ENCODE assay signal across 1 cellular context in the genomic region with DNA sequence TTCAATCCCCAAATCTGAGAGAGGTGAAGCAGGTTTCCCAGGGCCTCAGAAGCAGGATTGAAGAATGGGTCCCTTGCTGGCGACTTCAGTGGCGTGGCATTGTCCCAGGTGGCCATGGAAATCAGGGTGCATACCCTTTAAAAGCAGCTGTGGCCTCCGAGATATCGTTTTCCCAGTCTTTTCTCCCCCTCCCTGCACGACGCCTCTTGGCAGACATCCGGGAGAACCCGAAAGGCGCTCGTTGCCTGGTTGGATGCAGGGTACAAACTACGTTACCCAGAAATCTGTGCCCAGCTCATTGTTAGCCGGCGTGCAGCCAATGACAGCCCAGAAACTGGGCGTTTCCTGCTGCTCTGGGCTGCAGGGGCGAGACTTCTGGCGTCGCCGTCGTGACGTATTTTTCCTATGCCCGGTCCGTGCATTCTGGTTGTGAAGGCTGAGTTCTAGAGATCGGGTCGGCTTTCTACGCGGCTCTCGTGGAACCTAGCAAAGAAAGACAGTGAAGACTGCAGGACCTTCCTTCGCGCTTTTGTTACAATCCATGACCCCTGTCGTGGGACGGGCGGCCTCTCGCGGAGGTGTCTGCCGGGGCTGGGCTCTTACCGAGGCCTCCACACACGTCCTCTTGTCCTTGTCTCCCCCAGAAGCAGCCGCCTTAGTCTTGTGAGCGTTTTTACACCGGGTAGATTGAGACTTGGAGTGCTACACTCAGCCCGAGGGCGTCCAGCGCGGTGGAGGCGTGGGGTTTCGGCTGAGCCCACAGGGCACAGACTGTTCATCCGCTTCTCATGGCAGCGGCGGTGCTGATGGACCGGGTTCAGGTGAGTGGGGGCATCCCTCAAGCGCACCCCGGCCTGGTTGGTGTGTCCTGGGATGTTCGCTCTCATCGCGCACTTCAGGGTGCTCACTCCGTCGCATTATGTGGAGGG.
TF ChIP-seq lines count a peak whose summit lies in the region.

A gene (plus strand): TSS at position 395 of the 929 bp plus-strand sequence. CDS start 394 bp downstream, at position 789.

TF ChIP-seq in HepG2, 621 proteins besides CTCF, POLR2A, EP300 and RAD21 (continued from another document):
- TF ChIP-seq, protein P1, sequence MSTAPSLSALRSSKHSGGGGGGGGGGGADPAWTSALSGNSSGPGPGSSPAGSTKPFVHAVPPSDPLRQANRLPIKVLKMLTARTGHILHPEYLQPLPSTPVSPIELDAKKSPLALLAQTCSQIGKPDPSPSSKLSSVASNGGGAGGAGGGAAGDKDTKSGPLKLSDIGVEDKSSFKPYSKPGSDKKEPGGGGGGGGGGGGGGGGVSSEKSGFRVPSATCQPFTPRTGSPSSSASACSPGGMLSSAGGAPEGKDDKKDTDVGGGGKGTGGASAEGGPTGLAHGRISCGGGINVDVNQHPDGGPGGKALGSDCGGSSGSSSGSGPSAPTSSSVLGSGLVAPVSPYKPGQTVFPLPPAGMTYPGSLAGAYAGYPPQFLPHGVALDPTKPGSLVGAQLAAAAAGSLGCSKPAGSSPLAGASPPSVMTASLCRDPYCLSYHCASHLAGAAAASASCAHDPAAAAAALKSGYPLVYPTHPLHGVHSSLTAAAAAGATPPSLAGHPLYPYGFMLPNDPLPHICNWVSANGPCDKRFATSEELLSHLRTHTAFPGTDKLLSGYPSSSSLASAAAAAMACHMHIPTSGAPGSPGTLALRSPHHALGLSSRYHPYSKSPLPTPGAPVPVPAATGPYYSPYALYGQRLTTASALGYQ (CRISPR knock-in tag; IDR thresholded peaks at IDR 0.05): no peak
- no peak for TF ChIP-seq FIP1L1 (IDR thresholded peaks at IDR 0.05; ENCODE audit: borderline replicate concordance, insufficient read depth, low read depth, low read length)
- TF ChIP-seq, protein P2, sequence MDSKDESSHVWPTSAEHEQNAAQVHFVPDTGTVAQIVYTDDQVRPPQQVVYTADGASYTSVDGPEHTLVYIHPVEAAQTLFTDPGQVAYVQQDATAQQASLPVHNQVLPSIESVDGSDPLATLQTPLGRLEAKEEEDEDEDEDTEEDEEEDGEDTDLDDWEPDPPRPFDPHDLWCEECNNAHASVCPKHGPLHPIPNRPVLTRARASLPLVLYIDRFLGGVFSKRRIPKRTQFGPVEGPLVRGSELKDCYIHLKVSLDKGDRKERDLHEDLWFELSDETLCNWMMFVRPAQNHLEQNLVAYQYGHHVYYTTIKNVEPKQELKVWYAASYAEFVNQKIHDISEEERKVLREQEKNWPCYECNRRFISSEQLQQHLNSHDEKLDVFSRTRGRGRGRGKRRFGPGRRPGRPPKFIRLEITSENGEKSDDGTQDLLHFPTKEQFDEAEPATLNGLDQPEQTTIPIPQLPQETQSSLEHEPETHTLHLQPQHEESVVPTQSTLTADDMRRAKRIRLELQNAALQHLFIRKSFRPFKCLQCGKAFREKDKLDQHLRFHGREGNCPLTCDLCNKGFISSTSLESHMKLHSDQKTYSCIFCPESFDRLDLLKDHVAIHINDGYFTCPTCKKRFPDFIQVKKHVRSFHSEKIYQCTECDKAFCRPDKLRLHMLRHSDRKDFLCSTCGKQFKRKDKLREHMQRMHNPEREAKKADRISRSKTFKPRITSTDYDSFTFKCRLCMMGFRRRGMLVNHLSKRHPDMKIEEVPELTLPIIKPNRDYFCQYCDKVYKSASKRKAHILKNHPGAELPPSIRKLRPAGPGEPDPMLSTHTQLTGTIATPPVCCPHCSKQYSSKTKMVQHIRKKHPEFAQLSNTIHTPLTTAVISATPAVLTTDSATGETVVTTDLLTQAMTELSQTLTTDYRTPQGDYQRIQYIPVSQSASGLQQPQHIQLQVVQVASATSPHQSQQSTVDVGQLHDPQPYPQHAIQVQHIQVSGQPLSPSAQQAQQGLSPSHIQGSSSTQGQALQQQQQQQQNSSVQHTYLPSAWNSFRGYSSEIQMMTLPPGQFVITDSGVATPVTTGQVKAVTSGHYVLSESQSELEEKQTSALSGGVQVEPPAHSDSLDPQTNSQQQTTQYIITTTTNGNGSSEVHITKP (CRISPR knock-in tag; IDR thresholded peaks at IDR 0.05; ENCODE audit: low read depth): peak; percentile 54; the same call in 1 of the 2 replicates
- TF ChIP-seq, protein P3, sequence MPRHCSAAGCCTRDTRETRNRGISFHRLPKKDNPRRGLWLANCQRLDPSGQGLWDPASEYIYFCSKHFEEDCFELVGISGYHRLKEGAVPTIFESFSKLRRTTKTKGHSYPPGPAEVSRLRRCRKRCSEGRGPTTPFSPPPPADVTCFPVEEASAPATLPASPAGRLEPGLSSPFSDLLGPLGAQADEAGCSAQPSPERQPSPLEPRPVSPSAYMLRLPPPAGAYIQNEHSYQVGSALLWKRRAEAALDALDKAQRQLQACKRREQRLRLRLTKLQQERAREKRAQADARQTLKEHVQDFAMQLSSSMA (CRISPR knock-in tag; IDR thresholded peaks at IDR 0.05): no peak
- TF ChIP-seq GFI1 (CRISPR knock-in tag; IDR thresholded peaks at IDR 0.05; ENCODE audit: borderline replicate concordance): no peak; the same call in 1 of the 2 replicates
- TF ChIP-seq, protein P4, sequence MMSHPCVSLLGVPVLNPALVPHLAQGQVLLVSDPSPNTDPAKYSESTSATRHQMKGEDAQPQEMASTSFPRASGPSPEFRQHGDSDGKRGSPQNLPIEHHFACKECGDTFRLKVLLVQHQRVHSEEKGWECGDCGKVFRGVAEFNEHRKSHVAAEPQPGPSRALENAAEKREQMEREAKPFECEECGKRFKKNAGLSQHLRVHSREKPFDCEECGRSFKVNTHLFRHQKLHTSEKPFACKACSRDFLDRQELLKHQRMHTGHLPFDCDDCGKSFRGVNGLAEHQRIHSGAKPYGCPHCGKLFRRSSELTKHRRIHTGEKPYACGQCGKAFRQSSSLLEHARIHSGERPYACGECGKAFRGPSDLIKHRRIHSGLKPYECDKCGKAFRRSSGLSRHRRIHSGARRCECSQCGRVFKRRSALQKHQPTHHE (CRISPR knock-in tag; IDR thresholded peaks at IDR 0.05; ENCODE audit: borderline replicate concordance): no peak
- TF ChIP-seq, protein P5, sequence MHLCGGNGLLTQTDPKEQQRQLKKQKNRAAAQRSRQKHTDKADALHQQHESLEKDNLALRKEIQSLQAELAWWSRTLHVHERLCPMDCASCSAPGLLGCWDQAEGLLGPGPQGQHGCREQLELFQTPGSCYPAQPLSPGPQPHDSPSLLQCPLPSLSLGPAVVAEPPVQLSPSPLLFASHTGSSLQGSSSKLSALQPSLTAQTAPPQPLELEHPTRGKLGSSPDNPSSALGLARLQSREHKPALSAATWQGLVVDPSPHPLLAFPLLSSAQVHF (CRISPR knock-in tag; IDR thresholded peaks at IDR 0.05): no peak
- TF ChIP-seq RARA (CRISPR knock-in tag; IDR thresholded peaks at IDR 0.05): no peak
- TF ChIP-seq, protein P6, sequence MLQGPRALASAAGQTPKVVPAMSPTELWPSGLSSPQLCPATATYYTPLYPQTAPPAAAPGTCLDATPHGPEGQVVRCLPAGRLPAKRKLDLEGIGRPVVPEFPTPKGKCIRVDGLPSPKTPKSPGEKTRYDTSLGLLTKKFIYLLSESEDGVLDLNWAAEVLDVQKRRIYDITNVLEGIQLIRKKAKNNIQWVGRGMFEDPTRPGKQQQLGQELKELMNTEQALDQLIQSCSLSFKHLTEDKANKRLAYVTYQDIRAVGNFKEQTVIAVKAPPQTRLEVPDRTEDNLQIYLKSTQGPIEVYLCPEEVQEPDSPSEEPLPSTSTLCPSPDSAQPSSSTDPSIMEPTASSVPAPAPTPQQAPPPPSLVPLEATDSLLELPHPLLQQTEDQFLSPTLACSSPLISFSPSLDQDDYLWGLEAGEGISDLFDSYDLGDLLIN (CRISPR knock-in tag; IDR thresholded peaks at IDR 0.05; ENCODE audit: borderline replicate concordance): no peak
- TF ChIP-seq ZNF703 (CRISPR knock-in tag; IDR thresholded peaks at IDR 0.05; ENCODE audit: borderline replicate concordance): no peak
- peak; percentile 40; the same call in 1 of the 2 replicates for TF ChIP-seq TSC22D2 (CRISPR knock-in tag; IDR thresholded peaks at IDR 0.05; ENCODE audit: borderline replicate concordance)
- no peak for TF ChIP-seq RNF2 (conservative IDR thresholded peaks at IDR 0.05; ENCODE audit: low read depth)
- 0 out of 2 replicates have a peak, but pooled peaks have one; percentile 9 for TF ChIP-seq GATAD2A (CRISPR knock-in tag; IDR thresholded peaks at IDR 0.05)
- TF ChIP-seq, protein P7, sequence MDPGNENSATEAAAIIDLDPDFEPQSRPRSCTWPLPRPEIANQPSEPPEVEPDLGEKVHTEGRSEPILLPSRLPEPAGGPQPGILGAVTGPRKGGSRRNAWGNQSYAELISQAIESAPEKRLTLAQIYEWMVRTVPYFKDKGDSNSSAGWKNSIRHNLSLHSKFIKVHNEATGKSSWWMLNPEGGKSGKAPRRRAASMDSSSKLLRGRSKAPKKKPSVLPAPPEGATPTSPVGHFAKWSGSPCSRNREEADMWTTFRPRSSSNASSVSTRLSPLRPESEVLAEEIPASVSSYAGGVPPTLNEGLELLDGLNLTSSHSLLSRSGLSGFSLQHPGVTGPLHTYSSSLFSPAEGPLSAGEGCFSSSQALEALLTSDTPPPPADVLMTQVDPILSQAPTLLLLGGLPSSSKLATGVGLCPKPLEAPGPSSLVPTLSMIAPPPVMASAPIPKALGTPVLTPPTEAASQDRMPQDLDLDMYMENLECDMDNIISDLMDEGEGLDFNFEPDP (CRISPR knock-in tag; conservative IDR thresholded peaks at IDR 0.05): no peak
- peak; percentile 87 for TF ChIP-seq ELF1 (CRISPR knock-in tag; IDR thresholded peaks at IDR 0.05)
- no peak for TF ChIP-seq ATM (IDR thresholded peaks at IDR 0.05; ENCODE audit: borderline replicate concordance)
- TF ChIP-seq, protein P8, sequence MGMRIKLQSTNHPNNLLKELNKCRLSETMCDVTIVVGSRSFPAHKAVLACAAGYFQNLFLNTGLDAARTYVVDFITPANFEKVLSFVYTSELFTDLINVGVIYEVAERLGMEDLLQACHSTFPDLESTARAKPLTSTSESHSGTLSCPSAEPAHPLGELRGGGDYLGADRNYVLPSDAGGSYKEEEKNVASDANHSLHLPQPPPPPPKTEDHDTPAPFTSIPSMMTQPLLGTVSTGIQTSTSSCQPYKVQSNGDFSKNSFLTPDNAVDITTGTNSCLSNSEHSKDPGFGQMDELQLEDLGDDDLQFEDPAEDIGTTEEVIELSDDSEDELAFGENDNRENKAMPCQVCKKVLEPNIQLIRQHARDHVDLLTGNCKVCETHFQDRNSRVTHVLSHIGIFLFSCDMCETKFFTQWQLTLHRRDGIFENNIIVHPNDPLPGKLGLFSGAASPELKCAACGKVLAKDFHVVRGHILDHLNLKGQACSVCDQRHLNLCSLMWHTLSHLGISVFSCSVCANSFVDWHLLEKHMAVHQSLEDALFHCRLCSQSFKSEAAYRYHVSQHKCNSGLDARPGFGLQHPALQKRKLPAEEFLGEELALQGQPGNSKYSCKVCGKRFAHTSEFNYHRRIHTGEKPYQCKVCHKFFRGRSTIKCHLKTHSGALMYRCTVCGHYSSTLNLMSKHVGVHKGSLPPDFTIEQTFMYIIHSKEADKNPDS (CRISPR knock-in tag; IDR thresholded peaks at IDR 0.05): no peak
- TF ChIP-seq ZBTB8A (CRISPR knock-in tag; IDR thresholded peaks at IDR 0.05; ENCODE audit: borderline replicate concordance, low read depth): no peak
- no peak for TF ChIP-seq NR3C1 (CRISPR knock-in tag; IDR thresholded peaks at IDR 0.05)
- no peak for TF ChIP-seq CHCHD3 (CRISPR knock-in tag; IDR thresholded peaks at IDR 0.05)
